Comparison of ENCODE assay signal across 14 cellular contexts in the genomic region with DNA sequence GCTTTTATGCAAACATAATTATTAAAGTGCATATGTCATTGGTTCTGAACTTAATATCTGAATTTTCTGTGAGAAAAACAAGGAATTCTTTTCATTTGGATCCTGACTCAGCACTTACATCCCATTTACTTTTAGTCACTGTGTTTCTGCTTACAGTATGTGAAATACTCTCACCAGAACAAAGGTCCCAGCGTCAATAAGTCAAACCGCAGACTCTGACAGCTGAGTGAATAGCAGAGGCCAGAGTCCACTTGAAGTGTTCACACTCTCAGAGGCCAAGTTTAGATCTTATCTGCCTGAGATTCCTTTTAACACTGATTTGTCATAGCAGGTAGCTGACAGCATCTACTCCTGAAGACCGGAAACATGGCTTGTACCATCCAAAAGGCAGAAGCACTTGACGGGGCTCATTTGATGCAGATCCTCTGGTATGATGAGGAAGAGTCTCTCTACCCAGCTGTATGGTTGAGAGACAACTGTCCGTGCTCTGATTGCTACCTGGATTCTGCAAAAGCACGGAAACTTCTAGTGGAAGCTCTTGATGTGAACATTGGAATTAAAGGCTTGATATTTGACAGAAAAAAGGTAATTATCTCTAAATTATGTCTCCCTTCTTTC. TPM values are rescaled to one million over a fixed set of nuclear protein-coding genes. Genes with fewer than 3 reads are reported as not detected.
DNase-seq lines count a peak whose midpoint lies in the region; FAIRE-seq and TF ChIP-seq lines count a peak whose summit lies in the region.
"Had no signal": no experiment of that assay in that cellular context is flagged by ENCODE, and none has a peak within 500 bp of the region (broad histone marks: within the 10 kb centered on the region; RNA-seq: fewer than 3 reads in every experiment).

No MANE protein-coding gene starts in this region.

- BruUV-seq in Caco-2 (replicated peaks; lab: Mats Ljungman, UMichigan): no TSS peak

- H3K4me3 Mint-ChIP-seq in Caco-2 (ENCODE audit: unreplicated experiment): no peak overlapping the region
- H3K4me3 Mint-ChIP-seq: activated B cell treated with CpG ODN at 0.5 μM for 24 hours, neural crest cell had no signal

- H3K9ac ChIP-seq in fibroblast of lung (ENCODE audit: insufficient read depth, low read length): no peak overlapping the region

- no peak overlapping the region for H3K27ac Mint-ChIP-seq in Caco-2 (ENCODE audit: unreplicated experiment)
- H3K27ac Mint-ChIP-seq: activated B cell treated with CpG ODN at 0.5 μM for 24 hours had no signal

- peak; percentile 60 to 68 for DNase-seq in Caco-2
- peak; percentile 52 for DNase-seq in RCC 7860 (ENCODE audit: low spot score)
- peak; percentile 81 to 93 for DNase-seq in fibroblast of lung (ENCODE audit: low read depth in 2 of 2)
- DNase-seq in mucosa of gallbladder (ENCODE audit: low spot score): peak; percentile 84
- no peak for DNase-seq in GM13976 (ENCODE audit: low spot score)
- no peak for DNase-seq in dedifferentiated amniotic fluid mesenchymal stem cell (ENCODE audit: extremely low spot score)
- DNase-seq in stimulated activated CD4-positive, alpha-beta T cell treated with anti-CD3 and anti-CD28 coated beads, Interleukin-2, amount 100 ng/mL, for 24 hours: no peak
- no peak for DNase-seq in caudate nucleus (lab: John Stamatoyannopoulos, UW)
- DNase-seq: activated B cell treated with CpG ODN at 0.5 μM for 24 hours, erythroblast, NCI-H526 treated with DMSO at 0.1 percent for 48 hours, SIG-M5 had no signal

- H4K20me1 ChIP-seq in fibroblast of lung (ENCODE audit: control insufficient read depth, extremely low read depth, insufficient read depth, low read length): no peaks in the 10 kb centered on the region

- no peak overlapping the region for H2AFZ ChIP-seq in fibroblast of lung (ENCODE audit: low read length)

- H3K27me3 ChIP-seq in Caco-2 (replicated peaks; ENCODE audit: control insufficient read depth, insufficient read depth, low read length) (no peaks in the 10 kb centered on the region), fibroblast of lung (ENCODE audit: control insufficient read depth, insufficient read depth, low read length) (no peaks in the 10 kb centered on the region)

- no peaks in the 10 kb centered on the region for H3K9me3 ChIP-seq in Caco-2
- no peaks in the 10 kb centered on the region for H3K9me3 ChIP-seq in fibroblast of lung (ENCODE audit: control insufficient read depth, insufficient read depth, low read depth, low read length)

- no peak for FAIRE-seq in RCC 7860 (lab: Jason Lieb, UNC)

- H3K27me3 Mint-ChIP-seq in Caco-2 (ENCODE audit: insufficient read depth, unreplicated experiment): no peaks in the 10 kb centered on the region
- H3K27me3 Mint-ChIP-seq: activated B cell treated with CpG ODN at 0.5 μM for 24 hours had no signal

- in situ Hi-C loops in GM13976 (cut with MboI; ENCODE audit: low sequenced_read_pairs, unreplicated experiment): no loop called here

- no peaks in the 10 kb centered on the region for H3K79me2 ChIP-seq in fibroblast of lung (ENCODE audit: control insufficient read depth, insufficient read depth, low read length)

- peaks cover 6% of the 10 kb centered on the region for H3K4me1 Mint-ChIP-seq in Caco-2 (ENCODE audit: low read depth, unreplicated experiment)
- H3K4me1 Mint-ChIP-seq: activated B cell treated with CpG ODN at 0.5 μM for 24 hours had no signal

- no peaks in the 10 kb centered on the region for H3K9me3 Mint-ChIP-seq in Caco-2 (ENCODE audit: unreplicated experiment)

- no peaks in the 10 kb centered on the region for H3K36me3 ChIP-seq in Caco-2 (ENCODE audit: control insufficient read depth, insufficient read depth, low read length)
- H3K36me3 ChIP-seq in fibroblast of lung (ENCODE audit: control insufficient read depth, insufficient read depth, low read length): no peaks in the 10 kb centered on the region

- CTCF ChIA-PET in Caco-2 (lab: Charles Lee): interaction anchor here (0.7 kb wide), 1 partner anchor 430 kb away, joined by 3 read pairs; no protein-coding TSS in a partner anchor

- H3K36me3 Mint-ChIP-seq in Caco-2 (ENCODE audit: insufficient read depth, unreplicated experiment): no peaks in the 10 kb centered on the region

- no peak overlapping the region for H3K27ac ChIP-seq in fibroblast of lung (ENCODE audit: insufficient read depth, low read length)
- H3K27ac ChIP-seq in caudate nucleus (ENCODE audit: low read depth, low read length): no peak overlapping the region

- TF ChIP-seq CTCF in Caco-2 (IDR thresholded peaks at IDR 0.05; ENCODE audit: insufficient read depth in 1 of 2, low read depth in 1 of 2, low read length in 1 of 2, severe bottlenecking in 1 of 2, unreplicated experiment in 1 of 2) (no peak), fibroblast of lung (conservative IDR thresholded peaks at IDR 0.05 in 1 of 2, IDR thresholded peaks at IDR 0.05 in 1 of 2; ENCODE audit: low read depth in 1 of 2, low read length in 2 of 2) (no peak), GM13976 (IDR thresholded peaks at IDR 0.05; ENCODE audit: borderline replicate concordance, control extremely low read depth, extremely low read depth, insufficient read depth, missing control alignments) (no peak)

- H3K4me1 ChIP-seq in Caco-2 (peaks cover 4% of the 10 kb centered on the region; the same call in 1 of the 2 replicates), fibroblast of lung (ENCODE audit: control insufficient read depth, extremely low read depth, insufficient read depth, low read length) (no peaks in the 10 kb centered on the region)

- intact Hi-C loops in Caco-2 (cut with micrococcal nuclease; ENCODE audit: unreplicated experiment): no loop called here

- H3K4me2 ChIP-seq in fibroblast of lung (ENCODE audit: extremely low read depth, insufficient read depth, low read length): no peak overlapping the region

- POLR2A ChIA-PET in Caco-2 (lab: Charles Lee): no interaction called here

- no peak overlapping the region for H3K4me3 ChIP-seq in Caco-2 (ENCODE audit: low read depth, low read length)
- H3K4me3 ChIP-seq in fibroblast of lung (replicated peaks in 1 of 4; ENCODE audit: control extremely low read depth in 1 of 4, insufficient read depth in 1 of 4, low read depth in 3 of 4, low read length in 4 of 4): no peak overlapping the region

RNA-seq across cellular contexts. Expression of gene BBOX1, which starts 14.6 kb away (rescaled TPM):
- total RNA-seq in Caco-2 (2022) (not detected in 2 replicates), fibroblast of lung (not detected in 2 replicates), mucosa of gallbladder (26.2 TPM)
- polyA plus RNA-seq in fibroblast of lung: not detected in 2 replicates
- polyA plus RNA-seq in fibroblast of lung (2012): not detected in 2 replicates
- polyA minus RNA-seq in fibroblast of lung (ENCODE audit: low replicate concordance): not detected in 2 replicates
- total RNA-seq: activated B cell treated with CpG ODN at 0.5 μM for 24 hours, neural crest cell had no signal
- polyA plus RNA-seq: BJ had no signal

Comparison
In these comparisons a context has a peak if more than half of its experiments do, and no peak if none do; other contexts are left out.
1. DNase-seq: peak in Caco-2 (2 of 2), RCC 7860 (single experiment), fibroblast of lung (2 of 2) and mucosa of gallbladder (single experiment); none in GM13976 (single experiment), dedifferentiated amniotic fluid mesenchymal stem cell (single experiment), stimulated activated CD4-positive, alpha-beta T cell treated with anti-CD3 and anti-CD28 coated beads, Interleukin-2, amount 100 ng/mL, for 24 hours (0 of 2) and caudate nucleus (0 of 61).
2. RNA of gene BBOX1, which starts 14.6 kb away (total RNA-seq): 26.2 TPM in mucosa of gallbladder (single experiment); not detected in Caco-2 and not detected in fibroblast of lung; every median in the first group is over 10 times any median in the second.